ENCODE assay signal across 24 cellular contexts in genomic region chr1:235586992-235587391, GRCh38.
"Had no signal": no experiment of that assay in that cellular context is flagged by ENCODE, and none has a peak within 500 bp of the region (broad histone marks: within the 10 kb centered on the region; RNA-seq: fewer than 3 reads in every experiment).

No MANE protein-coding gene starts in this region.

- ATAC-seq: activated CD8-positive, alpha-beta memory T cell treated with anti-CD3 and anti-CD28 coated beads, Interleukin-2, amount 10 ng/mL, durations not matched to agents 7 days and 5 days; activated CD8-positive, alpha-beta T cell treated with anti-CD3 and anti-CD28 coated beads, Interleukin-2, amount 10 ng/mL, durations not matched to agents 7 days and 5 days; esophagus mucosa; heart right ventricle; left lung; lower lobe of right lung; right cardiac atrium had no signal

- H3K36me3 ChIP-seq: heart right ventricle, left lung, lower lobe of right lung, upper lobe of left lung had no signal

- H3K36me3 Mint-ChIP-seq: activated naive CD4-positive, alpha-beta T cell treated with anti-CD3 and anti-CD28 coated beads, Interleukin-2, amount 10 ng/mL, durations not matched to agents 7 days and 5 days had no signal

- H3K4me1 ChIP-seq: heart right ventricle, left lung, lower lobe of right lung, upper lobe of left lung had no signal

- H3K4me1 Mint-ChIP-seq: activated CD8-positive, alpha-beta memory T cell treated with anti-CD3 and anti-CD28 coated beads, Interleukin-2, amount 10 ng/mL, durations not matched to agents 7 days and 5 days; activated naive CD4-positive, alpha-beta T cell treated with anti-CD3 and anti-CD28 coated beads, Interleukin-2, amount 10 ng/mL, durations not matched to agents 7 days and 5 days had no signal

- DNase-seq: activated CD4-positive, alpha-beta T cell treated with anti-CD3 and anti-CD28 coated beads for 1 hour; activated CD8-positive, alpha-beta memory T cell treated with anti-CD3 and anti-CD28 coated beads, Interleukin-2, amount 10 ng/mL, durations not matched to agents 7 days and 5 days; activated CD8-positive, alpha-beta T cell treated with anti-CD3 and anti-CD28 coated beads, Interleukin-2, amount 10 ng/mL, durations not matched to agents 7 days and 5 days; activated effector memory CD4-positive, alpha-beta T cell treated with anti-CD3 and anti-CD28 coated beads, Interleukin-2, amount 50 U/mL, for 16 hours; activated naive CD4-positive, alpha-beta T cell treated with anti-CD3 and anti-CD28 coated beads, Interleukin-2, amount 10 ng/mL, durations not matched to agents 7 days and 5 days; activated T-cell treated with anti-CD3 and anti-CD28 coated beads, Interleukin-2, amount 50 U/mL, for 48 hours; amygdala; caudate nucleus; foreskin fibroblast; heart right ventricle; left lung; lower lobe of right lung; mesenchymal stem cell; posterior cingulate gyrus; right cardiac atrium; substantia nigra; T-helper 2 cell; upper lobe of left lung had no signal

- H3K27ac Mint-ChIP-seq: activated CD8-positive, alpha-beta memory T cell treated with anti-CD3 and anti-CD28 coated beads, Interleukin-2, amount 10 ng/mL, durations not matched to agents 7 days and 5 days; activated CD8-positive, alpha-beta T cell treated with anti-CD3 and anti-CD28 coated beads, Interleukin-2, amount 10 ng/mL, durations not matched to agents 7 days and 5 days; activated naive CD4-positive, alpha-beta T cell treated with anti-CD3 and anti-CD28 coated beads, Interleukin-2, amount 10 ng/mL, durations not matched to agents 7 days and 5 days; dendritic cell treated with granulocyte-macrophage colony-stimulating factor and Interleukin-4, amounts not matched to agents 40 ng/mL and 50 ng/mL, for 4 days; natural killer cell treated with Interleukin-12 subunit alpha and Interleukin-12 subunit beta and Interleukin-15 and Interleukin-18, amount 100 ng/mL, for 72 hours; stimulated activated naive CD8-positive, alpha-beta T cell treated with anti-CD3 and anti-CD28 coated beads, Interleukin-15, Interleukin-2, amounts not matched to agents 100 ng/mL and 50 ng/mL, for 24 hours had no signal

- H3K27ac ChIP-seq: heart right ventricle, left lung, lower lobe of right lung, upper lobe of left lung had no signal

- H3K4me3 ChIP-seq: heart right ventricle, left lung, lower lobe of right lung, upper lobe of left lung had no signal

- H3K9me3 ChIP-seq: heart right ventricle, left lung, lower lobe of right lung, upper lobe of left lung had no signal

- H3K27me3 ChIP-seq: upper lobe of left lung had no signal

- H3K4me3 Mint-ChIP-seq: activated CD8-positive, alpha-beta memory T cell treated with anti-CD3 and anti-CD28 coated beads, Interleukin-2, amount 10 ng/mL, durations not matched to agents 7 days and 5 days; activated CD8-positive, alpha-beta T cell treated with anti-CD3 and anti-CD28 coated beads, Interleukin-2, amount 10 ng/mL, durations not matched to agents 7 days and 5 days; activated naive CD4-positive, alpha-beta T cell treated with anti-CD3 and anti-CD28 coated beads, Interleukin-2, amount 10 ng/mL, durations not matched to agents 7 days and 5 days; dendritic cell treated with granulocyte-macrophage colony-stimulating factor and Interleukin-4, amounts not matched to agents 40 ng/mL and 50 ng/mL, for 4 days; endodermal cell; natural killer cell treated with Interleukin-12 subunit alpha and Interleukin-12 subunit beta and Interleukin-15 and Interleukin-18, amount 100 ng/mL, for 72 hours; stimulated activated naive CD8-positive, alpha-beta T cell treated with anti-CD3 and anti-CD28 coated beads, Interleukin-15, Interleukin-2, amounts not matched to agents 100 ng/mL and 50 ng/mL, for 24 hours; WTC11 had no signal
